Comparison of ENCODE assay signal across 28 cellular contexts in the genomic region with DNA sequence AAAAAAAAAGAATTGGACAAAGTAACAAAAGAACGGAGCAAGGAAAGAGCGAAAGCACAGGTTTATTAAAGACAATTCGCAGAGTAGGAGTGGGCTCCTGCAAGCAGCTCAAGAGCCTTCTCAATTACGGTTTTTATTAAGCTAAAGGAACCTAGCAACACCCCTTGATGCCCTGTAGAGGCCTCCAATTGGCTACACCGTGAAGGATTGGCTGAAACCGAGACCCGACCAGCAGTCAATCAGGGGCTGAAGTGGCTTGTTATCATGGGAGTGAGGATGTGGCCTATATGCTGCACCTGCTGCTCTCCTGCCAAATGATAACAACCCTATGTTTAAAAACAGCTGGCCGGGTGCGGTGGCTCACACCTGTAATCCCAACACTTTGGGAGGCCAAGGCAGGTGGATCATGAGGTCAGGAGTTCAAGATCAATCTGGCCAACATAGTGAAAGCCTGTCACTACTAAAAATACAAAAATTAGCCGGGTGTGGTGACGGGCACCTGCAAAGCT. TPM values are rescaled to one million over a fixed set of nuclear protein-coding genes. Genes with fewer than 3 reads are reported as not detected.
"Had no signal": no experiment of that assay in that cellular context is flagged by ENCODE, and none has a peak within 500 bp of the region (broad histone marks: within the 10 kb centered on the region; RNA-seq: fewer than 3 reads in every experiment).

No MANE protein-coding gene starts in this region.

- H3K4me1 Mint-ChIP-seq: immature natural killer cell; mesothelial cell of epicardium; naive thymus-derived CD8-positive, alpha-beta T cell; neural progenitor cell; stimulated activated memory B cell treated with anti-CD40 and anti-IgM and Interleukin-4, amounts not matched to agents 10 μg/mL and 1 μg/mL and 100 μg/mL, for 72 hours had no signal

- H3K9me3 Mint-ChIP-seq: activated T-cell treated with anti-CD3 and anti-CD28 coated beads, Interleukin-2, amount 50 U/mL, for 4 hours; activated T-helper 2 cell treated with anti-CD3 and anti-CD28 coated beads, Interferon-gamma antibody, Interleukin-2, Interleukin-4, amounts not matched to agents 10 μg/mL and 5 μg/mL and 100 μg/mL, durations not matched to agents 14 hours and 24 hours and 36 hours; immature natural killer cell; mesothelial cell of epicardium; neural progenitor cell; stimulated activated memory B cell treated with anti-CD40 and anti-IgM and Interleukin-4, amounts not matched to agents 10 μg/mL and 1 μg/mL and 100 μg/mL, for 72 hours had no signal

- ATAC-seq: activated T-cell treated with anti-CD3 and anti-CD28 coated beads, Interleukin-2, amount 50 U/mL, for 4 hours; foreskin keratinocyte; left ventricle myocardium superior; naive thymus-derived CD8-positive, alpha-beta T cell; sciatic nerve; stimulated activated memory B cell treated with anti-CD40 and anti-IgM and Interleukin-4, amounts not matched to agents 10 μg/mL and 1 μg/mL and 100 μg/mL, for 72 hours had no signal

- DNase-seq: activated CD4-positive, alpha-beta T cell treated with anti-CD3 and anti-CD28 coated beads, Interleukin-2, amount 50 U/mL, for 4 hours; activated CD8-positive, alpha-beta memory T cell treated with anti-CD3 and anti-CD28 coated beads, Interleukin-2, amount 50 U/mL, for 48 hours; activated naive CD4-positive, alpha-beta T cell; activated T-cell treated with anti-CD3 and anti-CD28 coated beads, Interleukin-2, amount 50 U/mL, for 4 hours; adrenal gland; brain microvascular endothelial cell; caudate nucleus; effector memory CD4-positive, alpha-beta T cell; foreskin keratinocyte; immature natural killer cell; kidney glomerular epithelial cell; left ventricle myocardium superior; mammary epithelial cell; naive thymus-derived CD8-positive, alpha-beta T cell; small intestine; stimulated activated CD4-positive, alpha-beta T cell treated with anti-CD3 and anti-CD28 coated beads, Interleukin-2, amount 100 ng/mL, for 24 hours; stomach; transverse colon; WERI-Rb-1 had no signal

- H3K27ac Mint-ChIP-seq: activated naive CD8-positive, alpha-beta T cell; activated T-helper 2 cell treated with anti-CD3 and anti-CD28 coated beads, Interferon-gamma antibody, Interleukin-2, Interleukin-4, amounts not matched to agents 10 μg/mL and 5 μg/mL and 100 μg/mL, durations not matched to agents 14 hours and 24 hours and 36 hours; immature natural killer cell; mesothelial cell of epicardium; naive thymus-derived CD8-positive, alpha-beta T cell; neural progenitor cell; stimulated activated memory B cell treated with anti-CD40 and anti-IgM and Interleukin-4, amounts not matched to agents 10 μg/mL and 1 μg/mL and 100 μg/mL, for 72 hours had no signal

- H3K27me3 Mint-ChIP-seq: activated naive CD8-positive, alpha-beta T cell; naive thymus-derived CD8-positive, alpha-beta T cell; stimulated activated memory B cell treated with anti-CD40 and anti-IgM and Interleukin-4, amounts not matched to agents 10 μg/mL and 1 μg/mL and 100 μg/mL, for 72 hours had no signal

- H3K36me3 Mint-ChIP-seq: mesothelial cell of epicardium had no signal

- H3K4me3 Mint-ChIP-seq: activated naive CD8-positive, alpha-beta T cell; activated T-cell treated with anti-CD3 and anti-CD28 coated beads, Interleukin-2, amount 50 U/mL, for 4 hours; immature natural killer cell; mesothelial cell of epicardium; naive thymus-derived CD8-positive, alpha-beta T cell; neural progenitor cell; stimulated activated memory B cell treated with anti-CD40 and anti-IgM and Interleukin-4, amounts not matched to agents 10 μg/mL and 1 μg/mL and 100 μg/mL, for 72 hours had no signal

RNA-seq across cellular contexts. Expression of a gene that starts 20.4 kb away (rescaled TPM):
- total RNA-seq: activated T-helper 2 cell treated with anti-CD3 and anti-CD28 coated beads, Interferon-gamma antibody, Interleukin-2, Interleukin-4, amounts not matched to agents 10 μg/mL and 5 μg/mL and 100 μg/mL, durations not matched to agents 14 hours and 24 hours and 36 hours; ascending aorta; dermis microvascular lymphatic vessel endothelial cell; glomerular endothelial cell had no signal
